ENCODE assay signal across 15 cellular contexts in the genomic region with DNA sequence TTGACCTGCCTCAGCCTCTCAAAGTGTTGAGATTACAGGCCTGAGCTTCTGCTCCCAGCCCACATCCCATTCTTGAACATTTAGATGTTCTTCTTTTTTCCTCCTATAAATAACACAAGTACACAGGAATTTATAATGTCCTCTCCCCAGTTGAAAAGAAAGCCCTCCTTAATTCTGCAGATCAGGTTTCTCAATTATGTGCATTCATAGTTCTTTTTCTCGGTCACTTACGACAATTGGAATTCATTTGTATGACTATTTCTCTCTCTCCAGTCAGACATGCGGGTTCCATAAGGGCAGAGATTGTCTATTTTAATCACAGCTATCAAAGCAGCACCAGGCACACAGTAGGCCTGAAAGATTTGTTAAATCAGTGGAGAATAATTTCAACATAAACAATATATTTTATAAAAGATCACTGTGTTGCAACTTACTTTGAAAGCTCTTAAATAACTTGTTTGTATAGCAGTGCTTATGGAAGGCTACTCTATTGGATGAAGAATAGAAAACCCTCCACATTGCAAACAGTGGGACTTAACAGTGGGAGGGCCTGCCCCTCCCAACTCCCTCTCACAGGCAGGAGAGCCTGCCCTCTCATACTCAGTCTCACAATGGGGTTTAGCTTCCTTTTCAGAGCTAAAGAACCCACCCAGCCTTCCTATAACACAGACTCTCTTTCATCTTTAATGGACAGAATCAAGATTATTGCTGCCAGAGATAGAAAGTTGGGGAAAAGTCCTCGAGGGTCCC.
DNase-seq lines count a peak whose midpoint lies in the region; ATAC-seq and TF ChIP-seq lines count a peak whose summit lies in the region.
"Had no signal": no experiment of that assay in that cellular context is flagged by ENCODE, and none has a peak within 500 bp of the region (broad histone marks: within the 10 kb centered on the region; RNA-seq: fewer than 3 reads in every experiment).

No MANE protein-coding gene starts in this region.

- no peak overlapping the region for H4K8ac ChIP-seq in neuronal stem cell (ENCODE audit: low read depth, low read length)

- no peak overlapping the region for H2BK5ac ChIP-seq in neuronal stem cell (ENCODE audit: low read length)

- no peaks in the 10 kb centered on the region for H3K27me3 ChIP-seq in neuronal stem cell (ENCODE audit: control insufficient read depth in 3 of 3, insufficient read depth in 3 of 3, low read depth in 1 of 3, low read length in 3 of 3)
- no peaks in the 10 kb centered on the region for H3K27me3 ChIP-seq in smooth muscle cell (ENCODE audit: low read depth)
- H3K27me3 ChIP-seq: ovary had no signal

- H3K27ac Mint-ChIP-seq in naive thymus-derived CD8-positive, alpha-beta T cell = peak overlapping the region in 2 of 10 donors; percentile 30 to 78

- no peak overlapping the region for H3K18ac ChIP-seq in neuronal stem cell (ENCODE audit: low read length)

- no peaks in the 10 kb centered on the region for H3K9me3 ChIP-seq in neuronal stem cell (replicated peaks in 1 of 2; ENCODE audit: control insufficient read depth in 2 of 2, insufficient read depth in 1 of 2, low read depth in 1 of 2, low read length in 2 of 2)
- H3K9me3 ChIP-seq in smooth muscle cell (replicated peaks; ENCODE audit: low read depth) = no peaks in the 10 kb centered on the region
- H3K9me3 ChIP-seq: ovary had no signal

- no peak overlapping the region for H3K14ac ChIP-seq in neuronal stem cell (ENCODE audit: low read length)

- peaks cover 99% of the 10 kb centered on the region for H4K20me1 ChIP-seq in smooth muscle cell (ENCODE audit: low read depth)

- H3K79me2 ChIP-seq in smooth muscle cell (ENCODE audit: low read depth) = peaks cover 70% of the 10 kb centered on the region

- H4K91ac ChIP-seq in neuronal stem cell (ENCODE audit: low read depth, low read length, poor library complexity) = no peak overlapping the region

- H3K36me3 ChIP-seq in neuronal stem cell (replicated peaks in 1 of 2; ENCODE audit: control insufficient read depth in 2 of 2, insufficient read depth in 2 of 2, low read length in 2 of 2) (no peaks in the 10 kb centered on the region), smooth muscle cell (ENCODE audit: low read depth) (no peaks in the 10 kb centered on the region)
- H3K36me3 ChIP-seq: ovary had no signal

- H2BK12ac ChIP-seq in neuronal stem cell (ENCODE audit: low read length) = no peak overlapping the region

- H3K36me3 Mint-ChIP-seq in naive thymus-derived CD8-positive, alpha-beta T cell = no peaks in the 10 kb centered on the region

- H2AK5ac ChIP-seq in neuronal stem cell (ENCODE audit: low read depth, low read length) = no peak overlapping the region

- H3K4me2 ChIP-seq in neuronal stem cell (ENCODE audit: insufficient read depth, low read length, poor library complexity, severe bottlenecking) = no peak overlapping the region
- H3K4me2 ChIP-seq in smooth muscle cell = no peak overlapping the region

- no peak overlapping the region for H3K4me3 ChIP-seq in neuronal stem cell (ENCODE audit: low read length in 2 of 2)
- H3K4me3 ChIP-seq in smooth muscle cell = no peak overlapping the region
- H3K4me3 ChIP-seq: ovary had no signal

- H3K23ac ChIP-seq in neuronal stem cell (ENCODE audit: low read depth, low read length, poor library complexity) = no peak overlapping the region

- H3K4ac ChIP-seq in neuronal stem cell (ENCODE audit: low read length) = no peak overlapping the region

- peak; percentile 33 to 58 for DNase-seq in NCI-H524 (lab: John Stamatoyannopoulos, UW)
- no peak for DNase-seq in NCI-H524 treated with DMSO at 0.1 percent for 48 hours (lab: John Stamatoyannopoulos, UW)
- DNase-seq in NCI-H2227 (lab: John Stamatoyannopoulos, UW; ENCODE audit: unreplicated experiment) = peak; percentile 21
- peak; percentile 17 for DNase-seq in dermis blood vessel endothelial cell
- peak; percentile 36 for DNase-seq in neuronal stem cell (ENCODE audit: low spot score)
- DNase-seq in naive thymus-derived CD8-positive, alpha-beta T cell = no peak
- no peak for DNase-seq in smooth muscle cell (lab: John Stamatoyannopoulos, UW; ENCODE audit: unreplicated experiment)
- DNase-seq: activated CD4-positive, alpha-beta T cell treated with anti-CD3 and anti-CD28 coated beads, Interleukin-2, amount 50 U/mL, for 48 hours; anterior cingulate cortex; HCEC 1CT; Kasumi-1; mammary epithelial cell; NCI-H2171 treated with DMSO at 0.1 percent for 48 hours; ovary had no signal

- POLR2A ChIA-PET in naive thymus-derived CD8-positive, alpha-beta T cell (lab: Charles Lee) = interaction anchor here (0.7 kb wide), 1 partner anchor 578 kb away, joined by 5 read pairs; no protein-coding TSS in a partner anchor

- no peak overlapping the region for H2BK15ac ChIP-seq in neuronal stem cell (ENCODE audit: low read length)

- no peak overlapping the region for H2BK120ac ChIP-seq in neuronal stem cell (ENCODE audit: low read depth, low read length)

- peak overlapping the region; percentile 34 for H3K27ac ChIP-seq in neuronal stem cell (replicated peaks; ENCODE audit: low read length)
- H3K27ac ChIP-seq in smooth muscle cell (ENCODE audit: low read depth) = no peak overlapping the region
- H3K27ac ChIP-seq: ovary had no signal

- H3K4me1 ChIP-seq in neuronal stem cell (ENCODE audit: control insufficient read depth in 2 of 2, insufficient read depth in 1 of 2, low read depth in 1 of 2, low read length in 2 of 2) (peaks cover 8 to 15% of the 10 kb centered on the region in 2 donors), smooth muscle cell (ENCODE audit: low read depth) (peaks cover 5% of the 10 kb centered on the region)

- no peak for TF ChIP-seq CTCF in smooth muscle cell (IDR thresholded peaks at IDR 0.05; ENCODE audit: borderline replicate concordance, insufficient read depth, poor library complexity, severe bottlenecking)

- H3K9me3 Mint-ChIP-seq in naive thymus-derived CD8-positive, alpha-beta T cell = no peaks in the 10 kb centered on the region

- H3K9ac ChIP-seq in neuronal stem cell (ENCODE audit: low read depth, low read length, poor library complexity) (no peak overlapping the region), smooth muscle cell (ENCODE audit: low read depth) (no peak overlapping the region)

- no CpG with 5 or more reads among the region's 4 CpGs for WGBS in neuronal stem cell (ENCODE audit: extremely low coverage in 2 of 2, insufficient read length in 2 of 2, insufficient replicate concordance in 1 of 2), 2 donors
- 88% methylated on average over 4 of the region's 4 CpGs for WGBS in smooth muscle cell (ENCODE audit: low lambda C conversion rate)

- peaks cover 26 to 39% (median 34%) of the 10 kb centered on the region in 4 donors for H3K4me1 Mint-ChIP-seq in naive thymus-derived CD8-positive, alpha-beta T cell

- H3K4me3 Mint-ChIP-seq in naive thymus-derived CD8-positive, alpha-beta T cell = no peak overlapping the region

- H2AFZ ChIP-seq in neuronal stem cell (ENCODE audit: low read length) (no peak overlapping the region), smooth muscle cell (ENCODE audit: low read depth) (no peak overlapping the region)

- no peak for ATAC-seq in GM18867 (IDR thresholded peaks at IDR 0.05; ENCODE audit: unreplicated experiment)
- no peak for ATAC-seq in naive thymus-derived CD8-positive, alpha-beta T cell

- H3K27me3 Mint-ChIP-seq in naive thymus-derived CD8-positive, alpha-beta T cell = no peaks in the 10 kb centered on the region

- peaks cover 5% of the 10 kb centered on the region for H3F3A ChIP-seq in smooth muscle cell (ENCODE audit: low read depth)

- H3K79me1 ChIP-seq in neuronal stem cell (ENCODE audit: low read depth, low read length) = peaks cover 6% of the 10 kb centered on the region

Comparison
In these comparisons a context has a peak if more than half of its experiments do, and no peak if none do; other contexts are left out.
1. DNase-seq: peak in NCI-H524 (2 of 2), NCI-H2227 (single experiment), dermis blood vessel endothelial cell (single experiment) and neuronal stem cell (single experiment); none in NCI-H524 treated with DMSO at 0.1 percent for 48 hours (single experiment), naive thymus-derived CD8-positive, alpha-beta T cell (0 of 10) and smooth muscle cell (single experiment).